In genomic region chrX:79413009-79413408, GRCh38 we compare ENCODE assay signal across 9 cellular contexts. TPM values are rescaled to one million over a fixed set of nuclear protein-coding genes. Genes with fewer than 3 reads are reported as not detected.
DNase-seq lines count a peak whose midpoint lies in the region; ATAC-seq, FAIRE-seq and TF ChIP-seq lines count a peak whose summit lies in the region.
"Had no signal": no experiment of that assay in that cellular context is flagged by ENCODE, and none has a peak within 500 bp of the region (broad histone marks: within the 10 kb centered on the region; RNA-seq: fewer than 3 reads in every experiment).

No MANE protein-coding gene starts in this region.

- no peak for TF ChIP-seq POLR2A in H1 (IDR thresholded peaks at IDR 0.05; ENCODE audit: control extremely low read depth in 1 of 2, low read depth in 2 of 2, low read length in 2 of 2)
- no peak for TF ChIP-seq POLR2A in ovary (IDR thresholded peaks at IDR 0.05)

- WGBS in H1 (ENCODE audit: extremely low coverage in 1 of 2, insufficient coverage in 1 of 2, insufficient read length in 1 of 2, insufficient replicate concordance in 2 of 2, low coverage in 1 of 2, low lambda C conversion rate in 2 of 2, missing lambda C conversion rate in 1 of 2), 2 experiments, result 20% methylated on average over 4 of the region's 4 CpGs; no CpG with 5 or more reads in 1 of the 2 experiments
- 3 to 10% (median 7%) methylated on average over 4 of the region's 4 CpGs for WGBS in ovary, 3 donors

- H3K4me1 ChIP-seq in H1 (replicated peaks in 1 of 4; ENCODE audit: control insufficient read depth in 3 of 4, insufficient read depth in 4 of 4, low read length in 3 of 4), result no peaks in the 10 kb centered on the region
- no peaks in the 10 kb centered on the region for H3K4me1 ChIP-seq in ovary (ENCODE audit: insufficient read depth)
- H3K4me1 ChIP-seq: BLaER1 had no signal

- FAIRE-seq in H1 (lab: Jason Lieb, UNC), result no peak

- POLR2A ChIA-PET in H1 (lab: Charles Lee; ENCODE audit: partially characterized antibody), result no interaction called here

- H2BK12ac ChIP-seq in H1 (ENCODE audit: low read depth, low read length), result no peak overlapping the region

- H3K14ac ChIP-seq in H1 (ENCODE audit: insufficient read length), result no peak overlapping the region

- H4K20me1 ChIP-seq in H1 (replicated peaks in 1 of 2; ENCODE audit: control insufficient read depth in 1 of 2, insufficient read depth in 2 of 2, low read length in 2 of 2), result no peaks in the 10 kb centered on the region
- H4K20me1 ChIP-seq: BLaER1 had no signal

- no peak overlapping the region for H3K9ac ChIP-seq in H1 (replicated peaks in 1 of 4; ENCODE audit: extremely low read depth in 1 of 4, low read depth in 3 of 4, low read length in 3 of 4)
- H3K9ac ChIP-seq: BLaER1 had no signal

- no peak overlapping the region for H2BK15ac ChIP-seq in H1 (ENCODE audit: low read length)

- H3K9me3 ChIP-seq in H1 (ENCODE audit: insufficient read depth in 2 of 2, low read depth in 1 of 2, low read length in 1 of 2) (no peaks in the 10 kb centered on the region), ovary (no peaks in the 10 kb centered on the region)
- H3K9me3 ChIP-seq: BLaER1 had no signal

- no peak overlapping the region for H2AK5ac ChIP-seq in H1 (ENCODE audit: low read depth, low read length)

- intact Hi-C loops in ovary (cut with DNase I), result no loop called here

- no peak overlapping the region for H4K91ac ChIP-seq in H1 (replicated peaks; ENCODE audit: insufficient read length, low read length)

- H2BK120ac ChIP-seq in H1 (replicated peaks; ENCODE audit: low read depth, low read length), result no peak overlapping the region

- no peaks in the 10 kb centered on the region for H3K79me2 ChIP-seq in H1 (ENCODE audit: control insufficient read depth in 1 of 2, insufficient read depth in 2 of 2, low read length in 2 of 2)

- no peaks in the 10 kb centered on the region for H3K23me2 ChIP-seq in H1 (ENCODE audit: low read depth, low read length)

- no peaks in the 10 kb centered on the region for H3K79me1 ChIP-seq in H1 (ENCODE audit: low read depth, low read length)

- DNase-seq in NCI-H1105 treated with DMSO at 0.1 percent for 48 hours (lab: John Stamatoyannopoulos, UW), result peak; percentile 15
- DNase-seq in NCI-H1105 (lab: John Stamatoyannopoulos, UW), result no peak
- DNase-seq in OCI-M1 (lab: John Stamatoyannopoulos, UW), result peak; percentile 72
- DNase-seq in H1 (ENCODE audit: low read depth in 1 of 2, low spot score in 2 of 2), result no peak
- no peak for DNase-seq in ovary
- DNase-seq in NCI-H345 treated with DMSO at 0.1 percent for 48 hours (lab: John Stamatoyannopoulos, UW; ENCODE audit: unreplicated experiment), result no peak
- no peak for DNase-seq in NCI-H1417 treated with DMSO at 0.1 percent for 48 hours (lab: John Stamatoyannopoulos, UW)

- H3K4me3 ChIP-seq in H1 (ENCODE audit: extremely low read depth in 1 of 4, insufficient read depth in 2 of 4, low read depth in 3 of 4, low read length in 4 of 4), result no peak overlapping the region
- H3K4me3 ChIP-seq in ovary, result no peak overlapping the region
- H3K4me3 ChIP-seq: BLaER1 had no signal

- H3K27me3 ChIP-seq in H1 (replicated peaks in 1 of 4; ENCODE audit: control insufficient read depth in 3 of 4, extremely low read depth in 1 of 4, insufficient read depth in 3 of 4, low read length in 3 of 4) (no peaks in the 10 kb centered on the region), ovary (no peaks in the 10 kb centered on the region)

- no peak for ATAC-seq in GM18873 (IDR thresholded peaks at IDR 0.05; ENCODE audit: low FRiP score, unreplicated experiment)

- H3K27ac ChIP-seq in H1 (ENCODE audit: low read depth, low read length), result no peak overlapping the region
- no peak overlapping the region for H3K27ac ChIP-seq in ovary
- H3K27ac ChIP-seq: BLaER1 had no signal

- TF ChIP-seq EP300 in H1 (IDR thresholded peaks at IDR 0.05; ENCODE audit: borderline replicate concordance in 1 of 2, low read depth in 2 of 2, low read length in 2 of 2) (no peak), ovary (IDR thresholded peaks at IDR 0.05) (no peak)

- H4K8ac ChIP-seq in H1 (ENCODE audit: extremely low read depth, insufficient read depth, low read length), result no peak overlapping the region

- H2BK5ac ChIP-seq in H1 (ENCODE audit: low read depth, low read length), result no peak overlapping the region

- TF ChIP-seq CTCF in H1 (IDR thresholded peaks at IDR 0.05; ENCODE audit: control extremely low read depth in 1 of 3, insufficient read depth in 1 of 3, low read depth in 1 of 3, low read length in 3 of 3) (no peak; a peak in 1 of 4 replicates), ovary (IDR thresholded peaks at IDR 0.05) (peak in 2 of 3 donors; percentile 31 to 55)

- H3K18ac ChIP-seq in H1 (ENCODE audit: extremely low read depth, low read length), result no peak overlapping the region

- no peak overlapping the region for H3K4me2 ChIP-seq in H1 (ENCODE audit: insufficient read depth in 1 of 2, low read depth in 2 of 2, low read length in 2 of 2)
- H3K4me2 ChIP-seq: BLaER1 had no signal

- H2BK20ac ChIP-seq in H1 (ENCODE audit: low read length), result no peak overlapping the region

- no peaks in the 10 kb centered on the region for H3K36me3 ChIP-seq in H1 (ENCODE audit: control insufficient read depth in 2 of 4, insufficient read depth in 4 of 4, low read length in 3 of 4)
- no peaks in the 10 kb centered on the region for H3K36me3 ChIP-seq in ovary
- H3K36me3 ChIP-seq: BLaER1 had no signal

- no peak overlapping the region for H3K4ac ChIP-seq in H1 (replicated peaks; ENCODE audit: insufficient read length, low read depth, low read length)

- no peak overlapping the region for H3K23ac ChIP-seq in H1 (ENCODE audit: insufficient read length)

- CTCF ChIA-PET in H1 (lab: Charles Lee; ENCODE audit: partially characterized antibody), result interaction anchor here (0.5 to 1.7 kb wide), 8 partner anchors 10 to 1282 kb away, joined by 3 to 4 read pairs (median 3); no protein-coding TSS in a partner anchor

- H4K5ac ChIP-seq in H1 (ENCODE audit: insufficient read length, low read depth, low read length), result no peak overlapping the region

- H2AFZ ChIP-seq in H1 (ENCODE audit: low read length), result no peak overlapping the region

- no peak overlapping the region for H3K56ac ChIP-seq in H1 (replicated peaks; ENCODE audit: insufficient read length, low read depth, low read length)

- peak; percentile 41 to 48 for TF ChIP-seq RAD21 in H1 (IDR thresholded peaks at IDR 0.05 in 1 of 2, conservative IDR thresholded peaks at IDR 0.05 in 1 of 2; ENCODE audit: low read depth in 2 of 2, low read length in 2 of 2)

TF ChIP-seq in H1, 55 proteins besides CTCF, POLR2A, EP300 and RAD21:
- TF ChIP-seq SRF (IDR thresholded peaks at IDR 0.05; ENCODE audit: low read depth, low read length) (no peak), POU5F1 (IDR thresholded peaks at IDR 0.05; ENCODE audit: low read depth, low read length) (no peak), KDM1A (IDR thresholded peaks at IDR 0.05; ENCODE audit: borderline replicate concordance, low read length) (no peak), SP2 (IDR thresholded peaks at IDR 0.05; ENCODE audit: low read length) (no peak), PHF8 (conservative IDR thresholded peaks at IDR 0.05; ENCODE audit: low read depth, low read length) (no peak), RBBP5 (IDR thresholded peaks at IDR 0.05; ENCODE audit: borderline replicate concordance, low read depth, low read length) (no peak)
TF ChIP-seq in H1: peak in this region for 0.

RNA-seq across cellular contexts. Expression of gene ITM2A, which starts 45.9 kb away (rescaled TPM):
- 34.9 and 35.7 TPM in 2 replicates for total RNA-seq in H1 (2021; fragmentation: NEBNext Ultra II Directional; extraction: Animal tissue kit (Norgen Biotek cat#: 25700))
- polyA plus RNA-seq in H1 (2011; rRNA removed), result 32.3 and 52.0 TPM in 2 replicates
- 35.9 TPM for polyA plus RNA-seq in H1 (2011; cell fraction: cytosol; rRNA removed)
- polyA plus RNA-seq in H1 (2011; cell fraction: nucleus; rRNA removed), result 24.2 TPM
- polyA plus RNA-seq in H1 (2012, experiment 1 of 2), result 37.8 to 49.2 TPM (median 41.7 TPM) in 4 replicates
- 11.4 TPM for polyA plus RNA-seq in H1 (2012, experiment 2 of 2)
- 77.4 TPM for polyA plus RNA-seq in H1 (2013, experiment 1 of 2)
- polyA plus RNA-seq in H1 (2013, experiment 2 of 2), result 76.9 TPM
- 44.9 and 62.2 TPM in 2 replicates for polyA minus RNA-seq in H1 (2011; rRNA and poly(A)+ RNA removed)
- 40.1 TPM for polyA minus RNA-seq in H1 (2011; cell fraction: cytosol; rRNA and poly(A)+ RNA removed)
- polyA minus RNA-seq in H1 (2011; cell fraction: nucleus; rRNA and poly(A)+ RNA removed), result 14.0 TPM
- 100 to 1,000 TPM; 116 to 268 (median 140) TPM for total RNA-seq in ovary
- 100 to 1,000 TPM in 1 of 2 donors, 10 to 100 TPM in 1; 95.7 to 155 TPM for polyA plus RNA-seq in ovary

Comparison
In these comparisons a context has a peak if more than half of its experiments do, and no peak if none do; other contexts are left out.
1. DNase-seq: peak in NCI-H1105 treated with DMSO at 0.1 percent for 48 hours (single experiment) and OCI-M1 (single experiment); none in NCI-H1105 (single experiment), H1 (0 of 2), ovary (0 of 5), NCI-H345 treated with DMSO at 0.1 percent for 48 hours (single experiment) and NCI-H1417 treated with DMSO at 0.1 percent for 48 hours (single experiment).
2. CTCF ChIP-seq: peak in ovary (2 of 3); none in H1 (0 of 3).